30 cellular contexts compared by ENCODE assay signal in genomic region chr6:165678904-165679303, GRCh38. TPM values are rescaled to one million over a fixed set of nuclear protein-coding genes. Genes with fewer than 3 reads are reported as not detected.
"Had no signal": no experiment of that assay in that cellular context is flagged by ENCODE, and none has a peak within 500 bp of the region (broad histone marks: within the 10 kb centered on the region; RNA-seq: fewer than 3 reads in every experiment).

No MANE protein-coding gene starts in this region.

- H3K9ac ChIP-seq: parathyroid adenoma had no signal

- H3K4me1 Mint-ChIP-seq: naive B cell; naive thymus-derived CD8-positive, alpha-beta T cell; stimulated activated memory B cell treated with anti-CD40 and anti-IgM and Interleukin-4, amounts not matched to agents 10 μg/mL and 1 μg/mL and 100 μg/mL, for 72 hours had no signal

- H3K4me2 ChIP-seq: smooth muscle cell had no signal

- H3K27ac ChIP-seq: ovary, parathyroid adenoma, psoas muscle, right lobe of liver, sigmoid colon, skin epidermis, spleen, stomach, thoracic aorta, thyroid gland, tibial nerve, upper lobe of left lung, vagina had no signal

- H3K4me1 ChIP-seq: parathyroid adenoma, psoas muscle, right lobe of liver, sigmoid colon, spleen, stomach, tibial nerve, upper lobe of left lung, vagina had no signal

- H3K4me3 Mint-ChIP-seq: naive B cell; naive thymus-derived CD8-positive, alpha-beta T cell; natural killer cell treated with Interleukin-12 subunit alpha and Interleukin-12 subunit beta and Interleukin-15 and Interleukin-18, amount 100 ng/mL, for 72 hours; nephron progenitor cell; neural crest cell; stimulated activated memory B cell treated with anti-CD40 and anti-IgM and Interleukin-4, amounts not matched to agents 10 μg/mL and 1 μg/mL and 100 μg/mL, for 72 hours had no signal

- H3K79me2 ChIP-seq: parathyroid adenoma had no signal

- H3K27ac Mint-ChIP-seq: naive thymus-derived CD8-positive, alpha-beta T cell; natural killer cell treated with Interleukin-12 subunit alpha and Interleukin-12 subunit beta and Interleukin-15 and Interleukin-18, amount 100 ng/mL, for 72 hours; progenitor cell of endocrine pancreas; stimulated activated memory B cell treated with anti-CD40 and anti-IgM and Interleukin-4, amounts not matched to agents 10 μg/mL and 1 μg/mL and 100 μg/mL, for 72 hours had no signal

- H3K4me3 ChIP-seq: ovary, psoas muscle, right lobe of liver, sigmoid colon, skin epidermis, smooth muscle cell, spleen, stomach, thoracic aorta, thyroid gland, tibial nerve, upper lobe of left lung, vagina had no signal

- H3K36me3 ChIP-seq: ovary, right lobe of liver, sigmoid colon, spleen, stomach, thoracic aorta, thyroid gland, tibial nerve, upper lobe of left lung, vagina had no signal

- H3K27me3 Mint-ChIP-seq: stimulated activated memory B cell treated with anti-CD40 and anti-IgM and Interleukin-4, amounts not matched to agents 10 μg/mL and 1 μg/mL and 100 μg/mL, for 72 hours had no signal

- DNase-seq: naive B cell; naive thymus-derived CD8-positive, alpha-beta T cell; occipital lobe; ovary; psoas muscle; right cardiac atrium; right lobe of liver; sigmoid colon; spleen; stimulated activated CD4-positive, alpha-beta T cell treated with anti-CD3 and anti-CD28 coated beads, Interleukin-12 subunit alpha, Interleukin-12 subunit beta, amount 100 ng/mL, for 4 hours; stimulated activated CD4-positive, alpha-beta T cell treated with anti-CD3 and anti-CD28 coated beads, Interleukin-1b, Interleukin-23, amount 100 ng/mL, for 48 hours; stimulated activated CD4-positive, alpha-beta T cell treated with anti-CD3 and anti-CD28 coated beads, Interleukin-4, amount 100 ng/mL, for 1 hour; stimulated activated CD4-positive, alpha-beta T cell treated with anti-CD3 and anti-CD28 coated beads, Interleukin-4, amount 100 ng/mL, for 4 hours; stimulated activated CD8-positive, alpha-beta memory T cell treated with anti-CD3 and anti-CD28 coated beads, Interleukin-4, amount 100 ng/mL, for 48 hours; stimulated activated naive CD4-positive, alpha-beta T cell; stimulated activated naive CD8-positive, alpha-beta T cell treated with anti-CD3 and anti-CD28 coated beads, Interleukin-15, Interleukin-2, amounts not matched to agents 100 U/mL and 50 U/mL, for 24 hours; stomach had no signal

- H3K9me3 ChIP-seq: ovary, psoas muscle, right lobe of liver, sigmoid colon, spleen, stomach, thoracic aorta, thyroid gland, tibial nerve, upper lobe of left lung, vagina had no signal

- H3K36me3 Mint-ChIP-seq: naive B cell; natural killer cell treated with Interleukin-12 subunit alpha and Interleukin-12 subunit beta and Interleukin-15 and Interleukin-18, amount 100 ng/mL, for 72 hours; stimulated activated memory B cell treated with anti-CD40 and anti-IgM and Interleukin-4, amounts not matched to agents 10 μg/mL and 1 μg/mL and 100 μg/mL, for 72 hours had no signal

- H3K9me3 Mint-ChIP-seq: nephron progenitor cell, neural crest cell had no signal

- H3K27me3 ChIP-seq: ovary, right lobe of liver, sigmoid colon, thyroid gland, upper lobe of left lung, vagina had no signal

- ATAC-seq: naive thymus-derived CD8-positive, alpha-beta T cell; natural killer cell treated with Interleukin-12 subunit alpha and Interleukin-12 subunit beta and Interleukin-15 and Interleukin-18, amount 100 ng/mL, for 72 hours; psoas muscle; right cardiac atrium; right lobe of liver; stimulated activated memory B cell treated with anti-CD40 and anti-IgM and Interleukin-4, amounts not matched to agents 10 μg/mL and 1 μg/mL and 100 μg/mL, for 72 hours; stimulated activated naive CD8-positive, alpha-beta T cell treated with anti-CD3 and anti-CD28 coated beads, Interleukin-15, Interleukin-2, amounts not matched to agents 100 U/mL and 50 U/mL, for 24 hours had no signal

- H2AFZ ChIP-seq: parathyroid adenoma had no signal

RNA-seq across cellular contexts. Expression of gene PDE10A, which starts 15.9 kb away (rescaled TPM):
- total RNA-seq: naive thymus-derived CD8-positive, alpha-beta T cell; natural killer cell treated with Interleukin-12 subunit alpha and Interleukin-12 subunit beta and Interleukin-15 and Interleukin-18, amount 100 ng/mL, for 72 hours had no signal
